ENCODE assay signal across 8 cellular contexts in the genomic region with DNA sequence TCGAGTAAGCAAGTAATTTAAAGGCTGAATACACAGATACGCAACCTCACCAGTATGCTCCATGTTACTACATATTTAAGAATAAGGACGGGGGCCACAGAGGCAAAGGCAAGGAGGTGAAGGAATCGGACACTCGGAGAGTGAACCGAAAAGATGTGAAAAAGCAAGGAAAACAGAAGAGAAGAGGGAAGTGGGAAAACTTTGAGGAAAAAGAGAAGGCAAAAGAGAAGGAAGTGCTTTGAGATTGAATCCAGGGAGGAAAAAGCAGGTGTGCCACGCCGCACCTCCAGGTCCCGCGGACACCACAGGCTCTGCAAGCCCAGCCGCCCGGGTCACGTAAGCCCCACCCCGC. TPM values are rescaled to one million over a fixed set of nuclear protein-coding genes. Genes with fewer than 3 reads are reported as not detected.
A peak's percentile ranks its signal among the peaks of the same experiment; 100 is the strongest.
DNase-seq lines count a peak whose midpoint lies in the region; ATAC-seq lines count a peak whose summit lies in the region.

No MANE protein-coding gene starts in this region.

- peaks cover 26% of the 10 kb centered on the region for H3K36me3 Mint-ChIP-seq in activated CD4-positive, alpha-beta memory T cell treated with anti-CD3 and anti-CD28 coated beads, Interleukin-2, amount 10 ng/mL, durations not matched to agents 7 days and 5 days (ENCODE audit: low read depth)

- H3K4me1 Mint-ChIP-seq in activated CD4-positive, alpha-beta memory T cell treated with anti-CD3 and anti-CD28 coated beads, Interleukin-2, amount 10 ng/mL, durations not matched to agents 7 days and 5 days = peaks cover 42% of the 10 kb centered on the region

- peak overlapping the region; percentile 87 to 88 for H3K9ac ChIP-seq in stomach smooth muscle (ENCODE audit: low read length in 2 of 2)

- DNase-seq in activated CD4-positive, alpha-beta memory T cell treated with anti-CD3 and anti-CD28 coated beads, Interleukin-2, amount 10 ng/mL, durations not matched to agents 7 days and 5 days = no peak
- DNase-seq in amygdala (lab: John Stamatoyannopoulos, UW) (no peak), NCI-H146 treated with DMSO at 0.1 percent for 48 hours (lab: John Stamatoyannopoulos, UW; ENCODE audit: unreplicated experiment) (no peak), ecto neural progenitor cell (ENCODE audit: low spot score) (no peak)

- H3K9me3 Mint-ChIP-seq in activated CD4-positive, alpha-beta memory T cell treated with anti-CD3 and anti-CD28 coated beads, Interleukin-2, amount 10 ng/mL, durations not matched to agents 7 days and 5 days = no peaks in the 10 kb centered on the region

- peak overlapping the region; percentile 76 for H3K27ac ChIP-seq in stomach smooth muscle (ENCODE audit: low read length)

- no peaks in the 10 kb centered on the region for H3K27me3 ChIP-seq in stomach smooth muscle (ENCODE audit: control insufficient read depth in 1 of 2, insufficient read depth in 2 of 2, low read length in 2 of 2)

- POLR2A ChIA-PET in activated CD4-positive, alpha-beta memory T cell treated with anti-CD3 and anti-CD28 coated beads, Interleukin-2, amount 10 ng/mL, durations not matched to agents 7 days and 5 days (lab: Charles Lee) = interaction anchor here (0.9 to 2.5 kb wide), 9 partner anchors 11 to 568 kb away, joined by 3 to 17 read pairs (median 4); partner anchors contain the start of genes KBTBD2 and NT5C3A

- H3K27me3 Mint-ChIP-seq in activated CD4-positive, alpha-beta memory T cell treated with anti-CD3 and anti-CD28 coated beads, Interleukin-2, amount 10 ng/mL, durations not matched to agents 7 days and 5 days = no peaks in the 10 kb centered on the region

- CTCF ChIA-PET in activated CD4-positive, alpha-beta memory T cell treated with anti-CD3 and anti-CD28 coated beads, Interleukin-2, amount 10 ng/mL, durations not matched to agents 7 days and 5 days (lab: Charles Lee) = interaction anchor here (1.5 kb wide), 1 partner anchor 11 kb away, joined by 4 read pairs; no protein-coding TSS in a partner anchor

- H3K4me3 ChIP-seq in iPS-11a (ENCODE audit: low read depth, low read length) (peak overlapping the region; percentile 38), stomach smooth muscle (ENCODE audit: low read length in 2 of 2) (peak overlapping the region; percentile 87 to 92)

- H3K36me3 ChIP-seq in stomach smooth muscle (ENCODE audit: control insufficient read depth in 2 of 2, insufficient read depth in 2 of 2, low read length in 2 of 2) = no peaks in the 10 kb centered on the region

- peak overlapping the region; percentile 75 for H3K27ac Mint-ChIP-seq in activated CD4-positive, alpha-beta memory T cell treated with anti-CD3 and anti-CD28 coated beads, Interleukin-2, amount 10 ng/mL, durations not matched to agents 7 days and 5 days

- peak overlapping the region; percentile 88 for H3K4me3 Mint-ChIP-seq in activated CD4-positive, alpha-beta memory T cell treated with anti-CD3 and anti-CD28 coated beads, Interleukin-2, amount 10 ng/mL, durations not matched to agents 7 days and 5 days

- no peaks in the 10 kb centered on the region for H3K9me3 ChIP-seq in stomach smooth muscle (ENCODE audit: control insufficient read depth in 2 of 2, low read length in 2 of 2)

- ATAC-seq in GM18861 (IDR thresholded peaks at IDR 0.05; ENCODE audit: unreplicated experiment) = peak; percentile 0
- peak; percentile 12 for ATAC-seq in HG02885 (IDR thresholded peaks at IDR 0.05; ENCODE audit: poor library complexity, unreplicated experiment)

- H3K4me1 ChIP-seq in stomach smooth muscle (ENCODE audit: control insufficient read depth, insufficient read depth, low read length) = peaks cover 15% of the 10 kb centered on the region

RNA-seq across cellular contexts. Expression of gene AVL9, which starts 0.4 kb away (rescaled TPM):
- 10 to 100 TPM; 38.7 to 40.8 TPM for total RNA-seq in activated CD4-positive, alpha-beta memory T cell treated with anti-CD3 and anti-CD28 coated beads, Interleukin-2, amount 10 ng/mL, durations not matched to agents 7 days and 5 days

RNA-seq across cellular contexts. Expression of gene LSM5, which starts 4.7 kb away (rescaled TPM):
- total RNA-seq in activated CD4-positive, alpha-beta memory T cell treated with anti-CD3 and anti-CD28 coated beads, Interleukin-2, amount 10 ng/mL, durations not matched to agents 7 days and 5 days = 10 to 100 TPM; 69.4 to 70.1 TPM
